ENCODE assay signal across 18 cellular contexts in genomic region chr13:113831061-113831460, GRCh38. TPM values are rescaled to one million over a fixed set of nuclear protein-coding genes. Genes with fewer than 3 reads are reported as not detected.
DNase-seq lines count a peak whose midpoint lies in the region; ATAC-seq and TF ChIP-seq lines count a peak whose summit lies in the region.
"Had no signal": no experiment of that assay in that cellular context is flagged by ENCODE, and none has a peak within 500 bp of the region (broad histone marks: within the 10 kb centered on the region; RNA-seq: fewer than 3 reads in every experiment).

No MANE protein-coding gene starts in this region.

- WGBS in trophoblast cell (ENCODE audit: extremely low coverage, insufficient coverage, insufficient read length) = no CpG with 5 or more reads among the region's 23 CpGs

- H3K23ac ChIP-seq in trophoblast cell (ENCODE audit: low read length) = no peak overlapping the region

- no peak overlapping the region for H2BK120ac ChIP-seq in trophoblast cell (ENCODE audit: insufficient read depth, low read length, poor library complexity)

- H3K9me3 ChIP-seq in NT2/D1 (ENCODE audit: insufficient read depth, low read length) (no peaks in the 10 kb centered on the region), trophoblast cell (ENCODE audit: insufficient read depth, low read depth, low read length) (peaks cover 9% of the 10 kb centered on the region)

- H3K79me1 ChIP-seq in trophoblast cell (ENCODE audit: low read length) = peaks cover 3% of the 10 kb centered on the region

- H3K79me2 ChIP-seq in trophoblast cell (ENCODE audit: control insufficient read depth, insufficient read depth, low read length, poor library complexity) = no peaks in the 10 kb centered on the region

- peaks cover 3% of the 10 kb centered on the region for H3K9me3 Mint-ChIP-seq in glutamatergic neuron (ENCODE audit: unreplicated experiment)
- H3K9me3 Mint-ChIP-seq: CD4-positive, alpha-beta T cell had no signal

- peak; percentile 31 for DNase-seq in Right ventricle myocardium superior
- no peak for DNase-seq in cardiac septum (ENCODE audit: low spot score)
- DNase-seq in NT2/D1 (ENCODE audit: low read depth, low spot score) = no peak
- peak; percentile 17 for DNase-seq in glutamatergic neuron
- DNase-seq in trophoblast cell = no peak
- DNase-seq in KG1 (lab: John Stamatoyannopoulos, UW) = no peak
- no peak for DNase-seq in activated CD4-positive, CD25-positive, alpha-beta regulatory T cell (lab: John Stamatoyannopoulos, UW)
- DNase-seq: 8988T; C1 segment of cervical spinal cord; Calu3; CD4-positive, alpha-beta T cell; DMS 273 treated with DMSO at 0.1 percent for 48 hours; GM23248; H7 had no signal

- H3K4me3 Mint-ChIP-seq in glutamatergic neuron (ENCODE audit: unreplicated experiment) = no peak overlapping the region
- H3K4me3 Mint-ChIP-seq: B cell; CD4-positive, alpha-beta T cell had no signal

- intact Hi-C loops in Right ventricle myocardium superior (cut with DNase I) (no loop called here), cardiac septum (cut with DNase I) (no loop called here)

- no peak overlapping the region for H3K14ac ChIP-seq in trophoblast cell (ENCODE audit: low read length)

- no peaks in the 10 kb centered on the region for H3K36me3 Mint-ChIP-seq in glutamatergic neuron (ENCODE audit: unreplicated experiment)

- H3K36me3 ChIP-seq in NT2/D1 (ENCODE audit: insufficient read depth, insufficient read length, low read length) (peaks cover 73% of the 10 kb centered on the region), trophoblast cell (ENCODE audit: control insufficient read depth in 1 of 2, insufficient read depth in 2 of 2, low read length in 2 of 2) (peaks cover 21 to 25% of the 10 kb centered on the region in 2 experiments)

- H3K9ac ChIP-seq in NT2/D1 (ENCODE audit: insufficient read length, low read depth) (peak overlapping the region; percentile 64), trophoblast cell (ENCODE audit: low read length) (no peak overlapping the region)
- H3K9ac ChIP-seq: GM23248 had no signal

- H3K4me1 ChIP-seq in NT2/D1 (ENCODE audit: insufficient read depth, insufficient read length) (peaks cover 16% of the 10 kb centered on the region), trophoblast cell (ENCODE audit: control insufficient read depth in 1 of 2, insufficient read depth in 2 of 2, low read length in 2 of 2) (peaks cover 0 to 3% of the 10 kb centered on the region in 2 experiments)

- no peak overlapping the region for H4K12ac ChIP-seq in trophoblast cell (ENCODE audit: low read depth, low read length)

- no peak overlapping the region for H2BK5ac ChIP-seq in trophoblast cell (ENCODE audit: low read depth, low read length, poor library complexity)

- peaks cover 9% of the 10 kb centered on the region for H3K27me3 Mint-ChIP-seq in glutamatergic neuron (ENCODE audit: unreplicated experiment)
- H3K27me3 Mint-ChIP-seq: B cell; CD4-positive, alpha-beta T cell had no signal

- H3K27ac Mint-ChIP-seq in glutamatergic neuron (ENCODE audit: unreplicated experiment) = no peak overlapping the region
- H3K27ac Mint-ChIP-seq: B cell; CD4-positive, alpha-beta T cell had no signal

- H4K8ac ChIP-seq in trophoblast cell (ENCODE audit: low read depth, low read length) = no peak overlapping the region

- TF ChIP-seq CTCF in glutamatergic neuron (IDR thresholded peaks at IDR 0.05; ENCODE audit: partially characterized antibody, unreplicated experiment) = no peak

- H3K18ac ChIP-seq in trophoblast cell (ENCODE audit: low read length) = no peak overlapping the region

- no peak for ATAC-seq in Right ventricle myocardium superior (ENCODE audit: poor library complexity)
- no peak for ATAC-seq in HG02970 (IDR thresholded peaks at IDR 0.05; ENCODE audit: low FRiP score, unreplicated experiment)
- ATAC-seq: GM12878, HepG2 had no signal

- no peak overlapping the region for H3K4me3 ChIP-seq in NT2/D1 (ENCODE audit: insufficient read length, low read depth)
- peak overlapping the region; percentile 18 for H3K4me3 ChIP-seq in trophoblast cell (ENCODE audit: low read depth, low read length)
- H3K4me3 ChIP-seq: GM12878, GM23248 had no signal

- no peaks in the 10 kb centered on the region for H3K27me3 ChIP-seq in NT2/D1 (ENCODE audit: insufficient read depth, insufficient read length)
- H3K27me3 ChIP-seq in trophoblast cell (ENCODE audit: insufficient read depth, low read length) = no peaks in the 10 kb centered on the region

- H2AFZ ChIP-seq in trophoblast cell (ENCODE audit: insufficient read depth, low read length, poor library complexity) = no peak overlapping the region
- H2AFZ ChIP-seq: GM23248 had no signal

- peak overlapping the region; percentile 25 for H2AK5ac ChIP-seq in trophoblast cell (ENCODE audit: low read length)

- no peak overlapping the region for H2BK12ac ChIP-seq in trophoblast cell (ENCODE audit: low read length)

- H3K4me2 ChIP-seq in trophoblast cell (ENCODE audit: low read length) = no peak overlapping the region

- H3K4me1 Mint-ChIP-seq in glutamatergic neuron (ENCODE audit: low read depth, unreplicated experiment) = peaks cover 5% of the 10 kb centered on the region
- H3K4me1 Mint-ChIP-seq: B cell had no signal

- no peak overlapping the region for H4K91ac ChIP-seq in trophoblast cell (ENCODE audit: low read depth, low read length)

- H3K27ac ChIP-seq in trophoblast cell (ENCODE audit: low read depth, low read length) = no peak overlapping the region
- H3K27ac ChIP-seq: GM23248 had no signal

- H3K4ac ChIP-seq in trophoblast cell (ENCODE audit: low read depth, low read length) = no peak overlapping the region

RNA-seq across cellular contexts. Expression of gene GAS6, which starts 32.8 kb away (rescaled TPM):
- total RNA-seq in Right ventricle myocardium superior (181 TPM), cardiac septum (201 TPM), glutamatergic neuron (ENCODE audit: unreplicated experiment) (47.6 TPM)
- polyA plus RNA-seq in trophoblast cell (2013) = 15.7 and 17.6 TPM in 2 replicates

Comparison
In these comparisons a context has a peak if more than half of its experiments do, and no peak if none do; other contexts are left out.
1. DNase-seq: peak in Right ventricle myocardium superior (single experiment) and glutamatergic neuron (single experiment); none in cardiac septum (single experiment), NT2/D1 (single experiment), trophoblast cell (0 of 2), KG1 (single experiment) and activated CD4-positive, CD25-positive, alpha-beta regulatory T cell (0 of 4).